ENCODE assay signal across 16 cellular contexts in genomic region chr11:75527938-75528845, GRCh38. TPM values are rescaled to one million over a fixed set of nuclear protein-coding genes. Genes with fewer than 3 reads are reported as not detected.
DNase-seq lines count a peak whose midpoint lies in the region; ATAC-seq and TF ChIP-seq lines count a peak whose summit lies in the region.
"Had no signal": no experiment of that assay in that cellular context is flagged by ENCODE, and none has a peak within 500 bp of the region (broad histone marks: within the 10 kb centered on the region; RNA-seq: fewer than 3 reads in every experiment).

No MANE protein-coding gene starts in this region.

- peak overlapping the region; percentile 8 for H3K27ac Mint-ChIP-seq in activated naive CD4-positive, alpha-beta T cell treated with anti-CD3 and anti-CD28 coated beads, Interleukin-2, amount 10 ng/mL, durations not matched to agents 7 days and 5 days
- H3K27ac Mint-ChIP-seq in WTC11 (no peak overlapping the region), progenitor cell of endocrine pancreas (no peak overlapping the region)
- H3K27ac Mint-ChIP-seq: stimulated activated naive CD8-positive, alpha-beta T cell treated with anti-CD3 and anti-CD28 coated beads, Interleukin-15, amount 100 ng/mL, for 72 hours had no signal

- no peak for DNase-seq in activated naive CD4-positive, alpha-beta T cell treated with anti-CD3 and anti-CD28 coated beads, Interleukin-2, amount 10 ng/mL, durations not matched to agents 7 days and 5 days
- DNase-seq in activated naive CD4-positive, alpha-beta T cell (lab: John Stamatoyannopoulos, UW), result no peak
- no peak for DNase-seq in WTC11 (ENCODE audit: low spot score)
- peak; percentile 58 for DNase-seq in epidermal melanocyte (ENCODE audit: insufficient read length, low spot score)
- no peak for DNase-seq in progenitor cell of endocrine pancreas (ENCODE audit: low spot score, unreplicated experiment)
- DNase-seq in RKO (ENCODE audit: low spot score), result no peak
- DNase-seq: activated CD8-positive, alpha-beta memory T cell treated with anti-CD3 and anti-CD28 coated beads for 24 hours; central memory CD4-positive, alpha-beta T cell; DMS 273 treated with DMSO at 0.1 percent for 48 hours; KG1; NCI-H1105; NCI-H510A; stimulated activated naive CD8-positive, alpha-beta T cell treated with anti-CD3 and anti-CD28 coated beads, Interleukin-15, amount 100 ng/mL, for 72 hours had no signal

- peaks cover 55% of the 10 kb centered on the region for H3K4me1 Mint-ChIP-seq in activated naive CD4-positive, alpha-beta T cell treated with anti-CD3 and anti-CD28 coated beads, Interleukin-2, amount 10 ng/mL, durations not matched to agents 7 days and 5 days
- H3K4me1 Mint-ChIP-seq in WTC11 (peaks cover 26% of the 10 kb centered on the region), progenitor cell of endocrine pancreas (ENCODE audit: low read depth) (peaks cover 16% of the 10 kb centered on the region)

- TF ChIP-seq CTCF in WTC11 (IDR thresholded peaks at IDR 0.05) (no peak), progenitor cell of endocrine pancreas (IDR thresholded peaks at IDR 0.05; ENCODE audit: unreplicated experiment) (no peak)

- no peak for ATAC-seq in WTC11
- ATAC-seq in HG02798 (IDR thresholded peaks at IDR 0.05; ENCODE audit: poor library complexity, unreplicated experiment), result no peak
- no peak for ATAC-seq in HG02885 (IDR thresholded peaks at IDR 0.05; ENCODE audit: poor library complexity, unreplicated experiment)
- ATAC-seq: left lobe of liver; stimulated activated naive CD8-positive, alpha-beta T cell treated with anti-CD3 and anti-CD28 coated beads, Interleukin-15, amount 100 ng/mL, for 72 hours had no signal

- CTCF ChIA-PET in activated naive CD4-positive, alpha-beta T cell treated with anti-CD3 and anti-CD28 coated beads, Interleukin-2, amount 10 ng/mL, durations not matched to agents 7 days and 5 days (lab: Charles Lee), result interaction anchor here (0.6 to 8.6 kb wide), 6 partner anchors 15 to 271 kb away, joined by 3 to 174 read pairs (median 3); no protein-coding TSS in a partner anchor
- CTCF ChIA-PET in WTC11 (lab: Charles Lee), result interaction anchor here (0.6 to 6.2 kb wide), 8 partner anchors 11 to 314 kb away, joined by 3 to 69 read pairs (median 6); no protein-coding TSS in a partner anchor

- no peaks in the 10 kb centered on the region for H3K9me3 Mint-ChIP-seq in activated naive CD4-positive, alpha-beta T cell treated with anti-CD3 and anti-CD28 coated beads, Interleukin-2, amount 10 ng/mL, durations not matched to agents 7 days and 5 days
- H3K9me3 Mint-ChIP-seq in WTC11 (no peaks in the 10 kb centered on the region), progenitor cell of endocrine pancreas (ENCODE audit: low read depth) (no peaks in the 10 kb centered on the region)
- H3K9me3 Mint-ChIP-seq: stimulated activated naive CD8-positive, alpha-beta T cell treated with anti-CD3 and anti-CD28 coated beads, Interleukin-15, amount 100 ng/mL, for 72 hours had no signal

- POLR2A ChIA-PET in WTC11 (lab: Charles Lee), result no interaction called here

- H3K27me3 Mint-ChIP-seq in activated naive CD4-positive, alpha-beta T cell treated with anti-CD3 and anti-CD28 coated beads, Interleukin-2, amount 10 ng/mL, durations not matched to agents 7 days and 5 days, result peaks cover 57% of the 10 kb centered on the region
- peaks cover 32% of the 10 kb centered on the region for H3K27me3 Mint-ChIP-seq in WTC11 (ENCODE audit: low read depth)
- peaks cover 37% of the 10 kb centered on the region for H3K27me3 Mint-ChIP-seq in progenitor cell of endocrine pancreas

- H3K4me3 Mint-ChIP-seq in activated naive CD4-positive, alpha-beta T cell treated with anti-CD3 and anti-CD28 coated beads, Interleukin-2, amount 10 ng/mL, durations not matched to agents 7 days and 5 days, result peak overlapping the region; percentile 80
- H3K4me3 Mint-ChIP-seq in WTC11, result peak overlapping the region; percentile 1; the same call in 1 of the 2 replicates
- peak overlapping the region; percentile 84 for H3K4me3 Mint-ChIP-seq in progenitor cell of endocrine pancreas (ENCODE audit: low read depth)

- peaks cover 4% of the 10 kb centered on the region for H3K36me3 Mint-ChIP-seq in activated naive CD4-positive, alpha-beta T cell treated with anti-CD3 and anti-CD28 coated beads, Interleukin-2, amount 10 ng/mL, durations not matched to agents 7 days and 5 days
- no peaks in the 10 kb centered on the region for H3K36me3 Mint-ChIP-seq in WTC11
- no peaks in the 10 kb centered on the region for H3K36me3 Mint-ChIP-seq in progenitor cell of endocrine pancreas (ENCODE audit: insufficient read depth)

TF ChIP-seq in WTC11, 78 proteins besides CTCF, POLR2A, EP300 and RAD21 (continues in another document):
- TF ChIP-seq PRRX2 (CRISPR knock-in tag; IDR thresholded peaks at IDR 0.05) (no peak), GTF2I (CRISPR knock-in tag; conservative IDR thresholded peaks at IDR 0.05) (no peak), MLX (CRISPR knock-in tag; IDR thresholded peaks at IDR 0.05) (no peak), NFATC4 (CRISPR knock-in tag; IDR thresholded peaks at IDR 0.05) (no peak), PREB (CRISPR knock-in tag; IDR thresholded peaks at IDR 0.05; ENCODE audit: borderline replicate concordance) (no peak), RELA (CRISPR knock-in tag; IDR thresholded peaks at IDR 0.05; ENCODE audit: borderline replicate concordance) (no peak), NFYB (CRISPR knock-in tag; conservative IDR thresholded peaks at IDR 0.05; ENCODE audit: low read depth) (no peak), FOXP1 (CRISPR knock-in tag; IDR thresholded peaks at IDR 0.05; ENCODE audit: borderline replicate concordance) (no peak), ZNF396 (CRISPR knock-in tag; IDR thresholded peaks at IDR 0.05; ENCODE audit: borderline replicate concordance) (no peak), HMGXB4 (CRISPR knock-in tag; IDR thresholded peaks at IDR 0.05) (no peak), ZNF138 (CRISPR knock-in tag; conservative IDR thresholded peaks at IDR 0.05) (no peak), NR1H2 (CRISPR knock-in tag; IDR thresholded peaks at IDR 0.05) (no peak), TEAD4 (CRISPR knock-in tag; IDR thresholded peaks at IDR 0.05) (no peak)

RNA-seq across cellular contexts. Expression of gene GDPD5, which starts 2.5 kb away (rescaled TPM):
- total RNA-seq in WTC11 (2021) (4.7 to 12.2 TPM (median 5.3 TPM) in 3 replicates), progenitor cell of endocrine pancreas (32.4 and 33.1 TPM in 2 replicates)

RNA-seq across cellular contexts. Expression of gene SERPINH1, which starts 33.9 kb away (rescaled TPM):
- total RNA-seq in WTC11 (2021), result 411 to 478 TPM (median 473 TPM) in 3 replicates
- 223 and 234 TPM in 2 replicates for total RNA-seq in progenitor cell of endocrine pancreas

Comparison
In these comparisons a context has a peak if more than half of its experiments do, and no peak if none do; other contexts are left out.
1. H3K4me3 Mint-ChIP-seq: peak in every context shown above with its lines; median percentile 84 in progenitor cell of endocrine pancreas; 80 in activated naive CD4-positive, alpha-beta T cell treated with anti-CD3 and anti-CD28 coated beads, Interleukin-2, amount 10 ng/mL, durations not matched to agents 7 days and 5 days; 1 in WTC11.